9 cellular contexts compared by ENCODE assay signal in the genomic region with DNA sequence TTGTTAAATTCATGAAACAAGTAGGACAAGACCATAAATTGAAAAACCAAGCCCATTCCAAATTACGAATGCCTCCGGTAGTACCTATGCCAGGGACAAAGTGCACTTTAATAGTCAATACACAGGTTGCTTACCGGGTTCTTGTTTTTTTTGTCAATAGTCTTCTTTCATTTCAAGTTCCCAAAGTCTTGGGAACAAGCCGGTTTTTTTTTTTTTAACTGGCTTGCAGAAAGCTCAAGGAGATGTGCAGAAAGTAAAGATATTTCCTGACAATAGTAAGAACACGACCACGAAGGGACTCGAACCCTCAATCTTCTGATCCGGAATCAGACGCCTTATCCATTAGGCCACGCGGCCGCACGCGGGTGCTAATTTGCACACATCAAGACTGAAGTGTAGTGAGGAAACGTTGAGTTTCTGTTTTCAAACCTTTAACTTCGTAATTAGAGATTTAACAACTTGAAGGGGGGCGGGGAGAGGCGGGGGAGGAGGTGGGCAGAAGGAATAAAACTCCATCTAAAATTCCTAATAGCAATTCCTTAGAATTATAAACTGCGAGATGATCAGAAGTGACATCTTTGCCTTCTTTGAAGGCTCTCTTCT.
DNase-seq lines count a peak whose midpoint lies in the region; ATAC-seq and TF ChIP-seq lines count a peak whose summit lies in the region.
"Had no signal": no experiment of that assay in that cellular context is flagged by ENCODE, and none has a peak within 500 bp of the region (broad histone marks: within the 10 kb centered on the region; RNA-seq: fewer than 3 reads in every experiment).

No MANE protein-coding gene starts in this region.

- peak; percentile 40; the same call in 1 of the 3 replicates for ATAC-seq in RWPE2 (ENCODE audit: low read depth)
- no peak for ATAC-seq in GM18519 (IDR thresholded peaks at IDR 0.05; ENCODE audit: low FRiP score, unreplicated experiment)

- H3K9me3 ChIP-seq in RWPE2 (ENCODE audit: severe bottlenecking) (no peaks in the 10 kb centered on the region), uterus (no peaks in the 10 kb centered on the region)

- TF ChIP-seq CTCF in RWPE2 (IDR thresholded peaks at IDR 0.05; ENCODE audit: poor library complexity, severe bottlenecking): no peak
- TF ChIP-seq CTCF in fibroblast of villous mesenchyme (IDR thresholded peaks at IDR 0.05; ENCODE audit: insufficient read depth, low read depth, low read length): no peak
- TF ChIP-seq CTCF in uterus (IDR thresholded peaks at IDR 0.05): no peak

- H3K36me3 ChIP-seq in H7 (replicated peaks; ENCODE audit: control insufficient read depth, insufficient read depth, low read length) (no peaks in the 10 kb centered on the region), RWPE2 (ENCODE audit: low read depth) (no peaks in the 10 kb centered on the region), uterus (no peaks in the 10 kb centered on the region)

- H3K27me3 ChIP-seq in H7 (ENCODE audit: control insufficient read depth, insufficient read depth, low read length): peaks cover 71% of the 10 kb centered on the region
- peaks cover 29% of the 10 kb centered on the region for H3K27me3 ChIP-seq in RWPE2 (ENCODE audit: insufficient read depth, poor library complexity, severe bottlenecking)
- H3K27me3 ChIP-seq in uterus: peaks cover 2 to 26% of the 10 kb centered on the region in 2 donors

- H3K27ac ChIP-seq in RWPE2 (ENCODE audit: poor library complexity, severe bottlenecking) (no peak overlapping the region), uterus (no peak overlapping the region)

- peak overlapping the region; percentile 40 for H3K4me3 ChIP-seq in H7 (ENCODE audit: insufficient read depth, low read depth, low read length)
- no peak overlapping the region for H3K4me3 ChIP-seq in RWPE2 (ENCODE audit: severe bottlenecking)
- H3K4me3 ChIP-seq in fibroblast of villous mesenchyme (ENCODE audit: low read depth, low read length): no peak overlapping the region
- H3K4me3 ChIP-seq in uterus: no peak overlapping the region
- H3K4me3 ChIP-seq: lung had no signal

- DNase-seq in ACHN (peak; percentile 78), H7 (no peak), RWPE2 (ENCODE audit: low spot score) (no peak), fibroblast of villous mesenchyme (ENCODE audit: low read depth) (peak; percentile 34), SIG-M5 treated with dmso at 0.1 percent for 504 hours (lab: John Stamatoyannopoulos, UW; ENCODE audit: unreplicated experiment) (no peak), uterus (no peak), retina (no peak)

- H3K4me1 ChIP-seq in RWPE2 (ENCODE audit: insufficient read depth, poor library complexity, severe bottlenecking) (no peaks in the 10 kb centered on the region), uterus (no peaks in the 10 kb centered on the region)

- intact Hi-C loops in uterus (cut with DNase I; ENCODE audit: low total_unique reads): no loop called here

- TF ChIP-seq POLR2A in uterus (IDR thresholded peaks at IDR 0.05): no peak

- in situ Hi-C loops in ACHN (cut with HindIII; ENCODE audit: low pct_ligation_motif_present, low pct_unique_long_range_greater_than_20kb, low sequenced_read_pairs): no loop called here

Comparison
In these comparisons a context has a peak if more than half of its experiments do, and no peak if none do; other contexts are left out.
1. DNase-seq: peak in ACHN (single experiment) and fibroblast of villous mesenchyme (single experiment); none in H7 (single experiment), RWPE2 (single experiment), SIG-M5 treated with dmso at 0.1 percent for 504 hours (single experiment), uterus (0 of 2) and retina (single experiment).